In genomic region chrX:18899796-18900380, GRCh38 we compare ENCODE assay signal across 12 cellular contexts.
DNase-seq lines count a peak whose midpoint lies in the region; ATAC-seq, FAIRE-seq and TF ChIP-seq lines count a peak whose summit lies in the region.
"Had no signal": no experiment of that assay in that cellular context is flagged by ENCODE, and none has a peak within 500 bp of the region (broad histone marks: within the 10 kb centered on the region; RNA-seq: fewer than 3 reads in every experiment).

No MANE protein-coding gene starts in this region.

- no peak overlapping the region for H3K4me3 ChIP-seq in PC-9

- H3K27me3 ChIP-seq in PC-9 (ENCODE audit: insufficient read depth, low read depth): no peaks in the 10 kb centered on the region

- no peaks in the 10 kb centered on the region for H3K36me3 Mint-ChIP-seq in glutamatergic neuron (ENCODE audit: unreplicated experiment)
- H3K36me3 Mint-ChIP-seq in effector memory CD8-positive, alpha-beta T cell (ENCODE audit: insufficient read depth): peaks cover 11% of the 10 kb centered on the region

- TF ChIP-seq CTCF in PC-9 (conservative IDR thresholded peaks at IDR 0.05) (peak; percentile 45; the same call in 1 of the 2 replicates), glutamatergic neuron (IDR thresholded peaks at IDR 0.05; ENCODE audit: partially characterized antibody, unreplicated experiment) (no peak)

- no peak for FAIRE-seq in HTR-8/SVneo (lab: Jason Lieb, UNC)

- intact Hi-C loops in PC-9 (cut with micrococcal nuclease; ENCODE audit: unreplicated experiment): loop anchor here (1.0 to 5.0 kb wide), 2 partner anchors 488 to 509 kb away; no protein-coding TSS in a partner anchor

- no peaks in the 10 kb centered on the region for H3K79me2 ChIP-seq in PC-9 (ENCODE audit: low read depth)

- no peak overlapping the region for H3K4me2 ChIP-seq in PC-9

- no peaks in the 10 kb centered on the region for H3K9me3 Mint-ChIP-seq in stimulated activated naive CD8-positive, alpha-beta T cell treated with anti-CD3 and anti-CD28 coated beads, Interleukin-15, amount 100 ng/mL, for 72 hours
- H3K9me3 Mint-ChIP-seq in glutamatergic neuron (ENCODE audit: unreplicated experiment): no peaks in the 10 kb centered on the region
- H3K9me3 Mint-ChIP-seq in effector memory CD8-positive, alpha-beta T cell: no peaks in the 10 kb centered on the region
- H3K9me3 Mint-ChIP-seq: memory B cell had no signal

- H3K27me3 Mint-ChIP-seq in stimulated activated naive CD8-positive, alpha-beta T cell treated with anti-CD3 and anti-CD28 coated beads, Interleukin-15, amount 100 ng/mL, for 72 hours: no peaks in the 10 kb centered on the region
- no peaks in the 10 kb centered on the region for H3K27me3 Mint-ChIP-seq in glutamatergic neuron (ENCODE audit: unreplicated experiment)
- no peaks in the 10 kb centered on the region for H3K27me3 Mint-ChIP-seq in effector memory CD8-positive, alpha-beta T cell
- H3K27me3 Mint-ChIP-seq: memory B cell had no signal

- H3K9me3 ChIP-seq in PC-9 (ENCODE audit: insufficient read depth, low read depth): no peaks in the 10 kb centered on the region

- no peak for ATAC-seq in stimulated activated naive CD8-positive, alpha-beta T cell treated with anti-CD3 and anti-CD28 coated beads, Interleukin-15, amount 100 ng/mL, for 72 hours
- no peak for ATAC-seq in stimulated activated naive CD8-positive, alpha-beta T cell treated with anti-CD3 and anti-CD28 coated beads, Interleukin-15, Interleukin-2, amounts not matched to agents 100 U/mL and 50 U/mL, for 24 hours
- no peak for ATAC-seq in HG03095 (IDR thresholded peaks at IDR 0.05; ENCODE audit: unreplicated experiment)
- ATAC-seq in effector memory CD8-positive, alpha-beta T cell (replicated peaks): no peak

- H3K4me3 Mint-ChIP-seq in stimulated activated naive CD8-positive, alpha-beta T cell treated with anti-CD3 and anti-CD28 coated beads, Interleukin-15, amount 100 ng/mL, for 72 hours: no peak overlapping the region
- no peak overlapping the region for H3K4me3 Mint-ChIP-seq in glutamatergic neuron (ENCODE audit: unreplicated experiment)
- H3K4me3 Mint-ChIP-seq in effector memory CD8-positive, alpha-beta T cell: no peak overlapping the region
- H3K4me3 Mint-ChIP-seq: memory B cell had no signal

- H3K27ac Mint-ChIP-seq in stimulated activated naive CD8-positive, alpha-beta T cell treated with anti-CD3 and anti-CD28 coated beads, Interleukin-15, amount 100 ng/mL, for 72 hours: peak overlapping the region; percentile 21 to 27
- H3K27ac Mint-ChIP-seq in glutamatergic neuron (ENCODE audit: unreplicated experiment): no peak overlapping the region
- no peak overlapping the region for H3K27ac Mint-ChIP-seq in effector memory CD8-positive, alpha-beta T cell
- H3K27ac Mint-ChIP-seq: memory B cell had no signal

- DNase-seq in stimulated activated naive CD8-positive, alpha-beta T cell treated with anti-CD3 and anti-CD28 coated beads, Interleukin-15, amount 100 ng/mL, for 72 hours: no peak
- no peak for DNase-seq in stimulated activated naive CD8-positive, alpha-beta T cell treated with anti-CD3 and anti-CD28 coated beads, Interleukin-15, Interleukin-2, amounts not matched to agents 100 U/mL and 50 U/mL, for 24 hours
- DNase-seq in PC-9: peak in 1 of 2 experiments; percentile 15
- DNase-seq in glutamatergic neuron: peak; percentile 66
- DNase-seq in effector memory CD8-positive, alpha-beta T cell: no peak
- DNase-seq in HTR-8/SVneo (ENCODE audit: insufficient read length, low spot score): no peak
- DNase-seq in NCI-H1930 (lab: John Stamatoyannopoulos, UW): no peak
- DNase-seq: activated CD4-positive, CD25-positive, alpha-beta regulatory T cell; DMS79 treated with DMSO at 0.1 percent for 48 hours; Karpas-422 had no signal

- POLR2A ChIA-PET in PC-9 (lab: Charles Lee; ENCODE audit: unreplicated experiment): no interaction called here

- no TSS peak for BruUV-seq in PC-9 (replicated peaks; lab: Mats Ljungman, UMichigan)

- H3K36me3 ChIP-seq in PC-9 (ENCODE audit: low read depth): no peaks in the 10 kb centered on the region

- H3K4me1 Mint-ChIP-seq in stimulated activated naive CD8-positive, alpha-beta T cell treated with anti-CD3 and anti-CD28 coated beads, Interleukin-15, amount 100 ng/mL, for 72 hours: no peaks in the 10 kb centered on the region
- H3K4me1 Mint-ChIP-seq in glutamatergic neuron (ENCODE audit: low read depth, unreplicated experiment): peaks cover 14% of the 10 kb centered on the region
- no peaks in the 10 kb centered on the region for H3K4me1 Mint-ChIP-seq in effector memory CD8-positive, alpha-beta T cell (ENCODE audit: low read depth in 2 of 2)
- H3K4me1 Mint-ChIP-seq: memory B cell had no signal

- H3K27ac ChIP-seq in PC-9: no peak overlapping the region

- no peaks in the 10 kb centered on the region for H4K20me1 ChIP-seq in PC-9 (ENCODE audit: insufficient read depth)

- no peak overlapping the region for H2AFZ ChIP-seq in PC-9

- CTCF ChIA-PET in PC-9 (lab: Charles Lee): no interaction called here

- H3F3A ChIP-seq in PC-9 (ENCODE audit: insufficient read depth, low read depth): no peaks in the 10 kb centered on the region

- H3K4me1 ChIP-seq in PC-9 (replicated peaks; ENCODE audit: insufficient read depth): no peaks in the 10 kb centered on the region

- no peaks in the 10 kb centered on the region for H3K9me2 ChIP-seq in PC-9 (ENCODE audit: insufficient read depth)

Comparison
In these comparisons a context has a peak if more than half of its experiments do, and no peak if none do; other contexts are left out.
1. H3K27ac Mint-ChIP-seq: peak in stimulated activated naive CD8-positive, alpha-beta T cell treated with anti-CD3 and anti-CD28 coated beads, Interleukin-15, amount 100 ng/mL, for 72 hours (2 of 2); none in glutamatergic neuron (single experiment) and effector memory CD8-positive, alpha-beta T cell (0 of 2).